ENCODE assay signal across 1 cellular context in the genomic region with DNA sequence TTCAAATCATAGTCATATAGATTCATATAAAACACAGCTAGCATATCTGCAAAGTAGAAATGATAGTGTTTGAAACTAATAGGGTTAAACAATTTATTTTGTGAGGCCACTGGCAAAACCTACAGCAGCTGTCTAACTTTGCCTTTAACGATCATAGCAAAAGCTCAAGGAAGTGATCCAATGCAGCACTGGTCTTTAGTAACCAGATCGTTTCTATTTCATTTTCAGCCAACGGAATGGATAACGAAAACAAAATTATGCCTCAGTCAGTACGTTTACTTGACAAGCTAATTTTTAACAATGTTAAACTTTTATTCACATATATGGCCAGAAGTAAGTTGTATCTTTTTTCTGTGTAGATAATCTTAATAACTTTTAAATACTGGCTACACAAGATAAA.
TF ChIP-seq lines count a peak whose summit lies in the region.

No MANE protein-coding gene starts in this region.

TF ChIP-seq in GM12878, 131 proteins besides CTCF, POLR2A, EP300 and RAD21 (continued from another document):
- TF ChIP-seq, protein P1, sequence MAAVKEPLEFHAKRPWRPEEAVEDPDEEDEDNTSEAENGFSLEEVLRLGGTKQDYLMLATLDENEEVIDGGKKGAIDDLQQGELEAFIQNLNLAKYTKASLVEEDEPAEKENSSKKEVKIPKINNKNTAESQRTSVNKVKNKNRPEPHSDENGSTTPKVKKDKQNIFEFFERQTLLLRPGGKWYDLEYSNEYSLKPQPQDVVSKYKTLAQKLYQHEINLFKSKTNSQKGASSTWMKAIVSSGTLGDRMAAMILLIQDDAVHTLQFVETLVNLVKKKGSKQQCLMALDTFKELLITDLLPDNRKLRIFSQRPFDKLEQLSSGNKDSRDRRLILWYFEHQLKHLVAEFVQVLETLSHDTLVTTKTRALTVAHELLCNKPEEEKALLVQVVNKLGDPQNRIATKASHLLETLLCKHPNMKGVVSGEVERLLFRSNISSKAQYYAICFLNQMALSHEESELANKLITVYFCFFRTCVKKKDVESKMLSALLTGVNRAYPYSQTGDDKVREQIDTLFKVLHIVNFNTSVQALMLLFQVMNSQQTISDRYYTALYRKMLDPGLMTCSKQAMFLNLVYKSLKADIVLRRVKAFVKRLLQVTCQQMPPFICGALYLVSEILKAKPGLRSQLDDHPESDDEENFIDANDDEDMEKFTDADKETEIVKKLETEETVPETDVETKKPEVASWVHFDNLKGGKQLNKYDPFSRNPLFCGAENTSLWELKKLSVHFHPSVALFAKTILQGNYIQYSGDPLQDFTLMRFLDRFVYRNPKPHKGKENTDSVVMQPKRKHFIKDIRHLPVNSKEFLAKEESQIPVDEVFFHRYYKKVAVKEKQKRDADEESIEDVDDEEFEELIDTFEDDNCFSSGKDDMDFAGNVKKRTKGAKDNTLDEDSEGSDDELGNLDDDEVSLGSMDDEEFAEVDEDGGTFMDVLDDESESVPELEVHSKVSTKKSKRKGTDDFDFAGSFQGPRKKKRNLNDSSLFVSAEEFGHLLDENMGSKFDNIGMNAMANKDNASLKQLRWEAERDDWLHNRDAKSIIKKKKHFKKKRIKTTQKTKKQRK (IDR thresholded peaks at IDR 0.05; ENCODE audit: low read depth, low read length), result no peak
- peak; percentile 27; the same call in 1 of the 2 replicates for TF ChIP-seq RUNX3 (IDR thresholded peaks at IDR 0.05; ENCODE audit: low read length)
- TF ChIP-seq ATF7 (IDR thresholded peaks at IDR 0.05; ENCODE audit: low read depth), result 0 out of 2 replicates have a peak, but pooled peaks have one; percentile 17
TF ChIP-seq in GM12878: peak in this region for 4.
